In the genomic region with DNA sequence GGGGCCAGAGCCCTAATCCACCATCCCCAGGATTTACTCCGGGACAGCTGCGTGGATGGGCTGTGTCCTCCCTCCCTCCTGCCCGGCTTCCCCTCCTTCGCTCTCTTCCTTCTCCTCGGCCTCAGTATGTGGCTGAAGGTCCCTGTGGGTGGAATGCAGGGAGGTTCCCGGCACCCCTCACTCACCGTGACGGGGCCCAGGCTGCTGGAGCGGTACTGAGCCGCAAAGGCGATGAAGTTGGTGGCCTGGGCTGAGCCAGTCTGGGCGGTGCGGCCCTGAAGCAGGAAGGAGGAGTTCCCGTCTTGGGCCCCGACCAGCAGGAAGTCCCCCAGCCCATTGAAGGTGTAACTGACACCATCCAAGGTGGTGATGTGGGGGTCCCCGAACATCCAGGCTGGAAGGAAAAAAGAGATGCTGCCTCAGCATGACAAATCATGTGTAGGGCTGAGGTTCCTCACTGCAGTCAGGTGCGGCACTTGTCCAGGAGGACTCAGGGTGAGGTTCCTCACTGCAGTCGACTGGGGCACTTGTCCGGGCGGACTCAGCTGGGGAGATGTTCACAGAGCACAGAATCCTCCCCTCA, we compare ENCODE assay signal across 15 cellular contexts. TPM values are rescaled to one million over a fixed set of nuclear protein-coding genes. Genes with fewer than 3 reads are reported as not detected.
"Had no signal": no experiment of that assay in that cellular context is flagged by ENCODE, and none has a peak within 500 bp of the region (broad histone marks: within the 10 kb centered on the region; RNA-seq: fewer than 3 reads in every experiment).

No MANE protein-coding gene starts in this region.

- H3K27ac Mint-ChIP-seq: activated T-cell treated with anti-CD3 and anti-CD28 coated beads, Interleukin-2, amount 50 U/mL, for 72 hours; nephron; stimulated activated naive CD8-positive, alpha-beta T cell treated with anti-CD3 and anti-CD28 coated beads, Interleukin-15, Interleukin-2, amounts not matched to agents 100 ng/mL and 50 ng/mL, for 24 hours; T-helper 17 cell had no signal

- H3K36me3 ChIP-seq: sigmoid colon, upper lobe of left lung had no signal

- H3K9me3 Mint-ChIP-seq: stimulated activated naive CD8-positive, alpha-beta T cell treated with anti-CD3 and anti-CD28 coated beads, Interleukin-15, Interleukin-2, amounts not matched to agents 100 ng/mL and 50 ng/mL, for 24 hours had no signal

- H3K9me3 ChIP-seq: sigmoid colon, upper lobe of left lung had no signal

- H3K4me3 ChIP-seq: sigmoid colon, upper lobe of left lung had no signal

- DNase-seq: activated CD4-positive, alpha-beta T cell treated with anti-CD3 and anti-CD28 coated beads, Interleukin-2, amount 50 U/mL, for 48 hours; activated CD8-positive, alpha-beta memory T cell treated with anti-CD3 and anti-CD28 coated beads, Interleukin-2, amount 50 U/mL, for 4 hours; activated T-cell treated with anti-CD3 and anti-CD28 coated beads, Interleukin-2, amount 50 U/mL, for 72 hours; central memory CD4-positive, alpha-beta T cell; cortex of kidney; effector CD8-positive, alpha-beta T cell; hippocampal formation; mammary epithelial cell; sigmoid colon; stimulated activated CD4-positive, alpha-beta T cell treated with anti-CD3 and anti-CD28 coated beads, Interleukin-4, amount 100 ng/mL, for 1 hour; T-helper 17 cell had no signal

- H3K4me3 Mint-ChIP-seq: activated T-cell treated with anti-CD3 and anti-CD28 coated beads, Interleukin-2, amount 50 U/mL, for 72 hours; nephron; stimulated activated naive CD8-positive, alpha-beta T cell treated with anti-CD3 and anti-CD28 coated beads, Interleukin-15, Interleukin-2, amounts not matched to agents 100 ng/mL and 50 ng/mL, for 24 hours; T-helper 17 cell had no signal

- ATAC-seq: activated T-cell treated with anti-CD3 and anti-CD28 coated beads, Interleukin-2, amount 50 U/mL, for 72 hours; T-helper 17 cell had no signal

- H3K27ac ChIP-seq: epithelial cell of prostate, sigmoid colon, upper lobe of left lung had no signal

RNA-seq across cellular contexts. Expression of gene MUC4, which starts 48.4 kb away (rescaled TPM):
- total RNA-seq: mammary epithelial cell, T-helper 17 cell had no signal
- polyA plus RNA-seq: mammary epithelial cell had no signal
